1 cellular context compared by ENCODE assay signal in the genomic region with DNA sequence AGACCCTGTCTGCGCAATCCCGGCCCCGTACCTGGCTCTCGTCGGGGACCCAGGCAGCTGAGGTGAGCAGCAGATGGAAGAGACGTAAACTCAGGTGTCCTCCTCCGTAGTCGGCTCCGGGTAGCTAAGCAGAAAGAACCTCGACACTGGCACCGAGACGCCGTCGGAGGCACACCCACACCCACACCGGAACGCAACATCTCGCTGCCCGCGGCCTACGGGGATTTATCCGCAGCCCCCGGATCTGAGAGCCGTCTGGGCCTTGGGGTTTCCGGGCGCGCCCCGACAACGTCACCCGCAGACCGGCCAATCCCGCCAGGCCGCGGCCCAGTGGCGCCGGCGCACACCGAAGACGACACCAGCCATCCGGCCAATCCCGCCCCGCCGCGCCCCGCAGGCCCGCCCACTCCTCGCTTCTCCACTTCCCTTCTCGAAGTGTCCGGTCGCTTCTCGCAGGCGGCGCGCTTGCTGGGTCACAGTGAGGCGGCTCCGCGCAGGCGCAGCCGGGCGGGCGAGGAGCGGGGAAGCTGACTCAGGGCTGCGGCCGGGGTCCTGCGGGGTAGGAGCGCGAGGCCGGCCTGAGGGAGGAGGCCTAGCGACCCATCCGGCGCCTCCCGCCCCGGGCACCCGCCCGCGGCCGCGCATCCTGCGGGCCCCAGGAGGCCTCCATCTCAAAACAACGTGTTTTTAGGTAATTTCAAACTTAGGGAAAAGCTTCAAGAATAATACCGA.
TF ChIP-seq lines count a peak whose summit lies in the region.

A gene with protein sequence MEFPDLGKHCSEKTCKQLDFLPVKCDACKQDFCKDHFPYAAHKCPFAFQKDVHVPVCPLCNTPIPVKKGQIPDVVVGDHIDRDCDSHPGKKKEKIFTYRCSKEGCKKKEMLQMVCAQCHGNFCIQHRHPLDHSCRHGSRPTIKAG (minus strand): TSS at position 264 of the 732 bp plus-strand sequence. CDS start 1,984 bp downstream, outside the sequence.

TF ChIP-seq in A549, 52 proteins besides CTCF, POLR2A, EP300 and RAD21 (continued from another document):
- TF ChIP-seq, protein P1, sequence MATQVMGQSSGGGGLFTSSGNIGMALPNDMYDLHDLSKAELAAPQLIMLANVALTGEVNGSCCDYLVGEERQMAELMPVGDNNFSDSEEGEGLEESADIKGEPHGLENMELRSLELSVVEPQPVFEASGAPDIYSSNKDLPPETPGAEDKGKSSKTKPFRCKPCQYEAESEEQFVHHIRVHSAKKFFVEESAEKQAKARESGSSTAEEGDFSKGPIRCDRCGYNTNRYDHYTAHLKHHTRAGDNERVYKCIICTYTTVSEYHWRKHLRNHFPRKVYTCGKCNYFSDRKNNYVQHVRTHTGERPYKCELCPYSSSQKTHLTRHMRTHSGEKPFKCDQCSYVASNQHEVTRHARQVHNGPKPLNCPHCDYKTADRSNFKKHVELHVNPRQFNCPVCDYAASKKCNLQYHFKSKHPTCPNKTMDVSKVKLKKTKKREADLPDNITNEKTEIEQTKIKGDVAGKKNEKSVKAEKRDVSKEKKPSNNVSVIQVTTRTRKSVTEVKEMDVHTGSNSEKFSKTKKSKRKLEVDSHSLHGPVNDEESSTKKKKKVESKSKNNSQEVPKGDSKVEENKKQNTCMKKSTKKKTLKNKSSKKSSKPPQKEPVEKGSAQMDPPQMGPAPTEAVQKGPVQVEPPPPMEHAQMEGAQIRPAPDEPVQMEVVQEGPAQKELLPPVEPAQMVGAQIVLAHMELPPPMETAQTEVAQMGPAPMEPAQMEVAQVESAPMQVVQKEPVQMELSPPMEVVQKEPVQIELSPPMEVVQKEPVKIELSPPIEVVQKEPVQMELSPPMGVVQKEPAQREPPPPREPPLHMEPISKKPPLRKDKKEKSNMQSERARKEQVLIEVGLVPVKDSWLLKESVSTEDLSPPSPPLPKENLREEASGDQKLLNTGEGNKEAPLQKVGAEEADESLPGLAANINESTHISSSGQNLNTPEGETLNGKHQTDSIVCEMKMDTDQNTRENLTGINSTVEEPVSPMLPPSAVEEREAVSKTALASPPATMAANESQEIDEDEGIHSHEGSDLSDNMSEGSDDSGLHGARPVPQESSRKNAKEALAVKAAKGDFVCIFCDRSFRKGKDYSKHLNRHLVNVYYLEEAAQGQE (IDR thresholded peaks at IDR 0.05), result peak; percentile 53
- no peak for TF ChIP-seq ZSCAN20 (CRISPR knock-in tag; IDR thresholded peaks at IDR 0.05)
- no peak for TF ChIP-seq CBX8 (IDR thresholded peaks at IDR 0.05)
- no peak for TF ChIP-seq ZFP36 (IDR thresholded peaks at IDR 0.05; ENCODE audit: borderline replicate concordance, partially characterized antibody)
- TF ChIP-seq, protein P2, sequence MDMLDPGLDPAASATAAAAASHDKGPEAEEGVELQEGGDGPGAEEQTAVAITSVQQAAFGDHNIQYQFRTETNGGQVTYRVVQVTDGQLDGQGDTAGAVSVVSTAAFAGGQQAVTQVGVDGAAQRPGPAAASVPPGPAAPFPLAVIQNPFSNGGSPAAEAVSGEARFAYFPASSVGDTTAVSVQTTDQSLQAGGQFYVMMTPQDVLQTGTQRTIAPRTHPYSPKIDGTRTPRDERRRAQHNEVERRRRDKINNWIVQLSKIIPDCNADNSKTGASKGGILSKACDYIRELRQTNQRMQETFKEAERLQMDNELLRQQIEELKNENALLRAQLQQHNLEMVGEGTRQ (IDR thresholded peaks at IDR 0.05), result no peak
- no peak; the same call in 1 of the 2 replicates for TF ChIP-seq MYC (IDR thresholded peaks at IDR 0.05; ENCODE audit: borderline replicate concordance, low read length)
- TF ChIP-seq CHD4 (IDR thresholded peaks at IDR 0.05; ENCODE audit: borderline replicate concordance), result no peak
- TF ChIP-seq, protein P3, sequence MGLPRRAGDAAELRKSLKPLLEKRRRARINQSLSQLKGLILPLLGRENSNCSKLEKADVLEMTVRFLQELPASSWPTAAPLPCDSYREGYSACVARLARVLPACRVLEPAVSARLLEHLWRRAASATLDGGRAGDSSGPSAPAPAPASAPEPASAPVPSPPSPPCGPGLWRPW (IDR thresholded peaks at IDR 0.05), result no peak
